8 cellular contexts compared by ENCODE assay signal in the genomic region with DNA sequence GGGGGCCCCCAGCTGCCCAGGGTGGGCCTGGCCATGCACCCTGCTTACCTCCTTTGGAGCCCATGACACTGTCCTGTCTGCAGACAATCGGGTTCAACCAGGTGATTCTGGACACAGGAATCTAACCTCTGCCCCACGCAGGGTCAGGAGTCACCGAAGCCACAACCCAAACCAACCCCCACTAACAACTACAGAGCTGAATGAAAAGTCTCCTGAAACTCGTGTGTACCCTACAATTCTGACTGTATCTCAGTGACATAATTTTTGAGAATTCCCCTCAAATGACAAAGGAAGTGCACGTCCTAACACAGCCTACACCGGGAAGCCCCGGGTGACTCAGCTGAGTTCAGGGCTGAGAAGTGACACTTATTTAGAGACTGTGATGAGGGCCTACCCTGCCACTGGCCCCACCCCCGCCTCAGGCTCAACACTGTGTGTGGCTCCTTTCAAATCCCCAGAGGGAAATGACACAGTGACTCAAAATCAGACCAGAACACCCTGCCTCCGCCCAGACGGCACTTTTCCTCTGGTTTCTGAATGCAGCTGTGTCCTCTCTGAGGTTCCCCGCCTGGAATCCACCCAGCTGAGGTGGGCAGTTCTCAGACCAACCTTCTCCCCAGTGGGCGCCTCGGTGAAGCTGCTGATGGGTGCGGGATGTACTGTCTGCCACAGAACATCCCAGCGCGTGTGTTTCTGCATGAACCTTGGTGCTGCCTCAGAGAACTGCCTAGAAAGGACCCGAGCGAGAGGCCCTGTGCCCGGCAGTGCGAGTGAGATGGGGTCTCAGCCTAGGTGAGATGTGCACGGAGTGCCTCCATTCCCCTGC. TPM values are rescaled to one million over a fixed set of nuclear protein-coding genes. Genes with fewer than 3 reads are reported as not detected.
DNase-seq lines count a peak whose midpoint lies in the region; ATAC-seq and TF ChIP-seq lines count a peak whose summit lies in the region.

No MANE protein-coding gene starts in this region.

- peaks cover 36% of the 10 kb centered on the region for H3K36me3 Mint-ChIP-seq in activated CD4-positive, alpha-beta T cell treated with anti-CD3 and anti-CD28 coated beads, Interleukin-2, amount 10 ng/mL, durations not matched to agents 7 days and 5 days (ENCODE audit: low read depth)
- peaks cover 62% of the 10 kb centered on the region for H3K36me3 Mint-ChIP-seq in effector memory CD8-positive, alpha-beta T cell (ENCODE audit: insufficient read depth)

- peak overlapping the region; percentile 30 for H3K4me3 Mint-ChIP-seq in activated CD4-positive, alpha-beta T cell treated with anti-CD3 and anti-CD28 coated beads, Interleukin-2, amount 10 ng/mL, durations not matched to agents 7 days and 5 days
- peak overlapping the region; percentile 67 to 69 for H3K4me3 Mint-ChIP-seq in effector memory CD8-positive, alpha-beta T cell

- no peak for TF ChIP-seq POLR2A in prostate gland (IDR thresholded peaks at IDR 0.05)

- H3K9me3 Mint-ChIP-seq in activated CD4-positive, alpha-beta T cell treated with anti-CD3 and anti-CD28 coated beads, Interleukin-2, amount 10 ng/mL, durations not matched to agents 7 days and 5 days: no peaks in the 10 kb centered on the region
- H3K9me3 Mint-ChIP-seq in effector memory CD8-positive, alpha-beta T cell: no peaks in the 10 kb centered on the region

- peaks cover 5 to 8% of the 10 kb centered on the region in 2 donors for H3K36me3 ChIP-seq in prostate gland

- H3K27ac Mint-ChIP-seq in activated CD4-positive, alpha-beta T cell treated with anti-CD3 and anti-CD28 coated beads, Interleukin-2, amount 10 ng/mL, durations not matched to agents 7 days and 5 days: peak overlapping the region; percentile 90
- H3K27ac Mint-ChIP-seq in effector memory CD8-positive, alpha-beta T cell: peak overlapping the region; percentile 98

- H3K27me3 ChIP-seq in prostate gland (replicated peaks; ENCODE audit: insufficient read depth): no peaks in the 10 kb centered on the region

- no peaks in the 10 kb centered on the region for H3K9me3 ChIP-seq in prostate gland

- POLR2A ChIA-PET in activated CD4-positive, alpha-beta T cell treated with anti-CD3 and anti-CD28 coated beads, Interleukin-2, amount 10 ng/mL, durations not matched to agents 7 days and 5 days (lab: Charles Lee): no interaction called here
- POLR2A ChIA-PET in HEK293T (lab: Yijun Ruan, JAX): no interaction called here

- TF ChIP-seq CTCF in C4-2B (conservative IDR thresholded peaks at IDR 0.05) (no peak), prostate gland (IDR thresholded peaks at IDR 0.05) (no peak)

- intact Hi-C loops in prostate gland (cut with DNase I): no loop called here

- H3K27me3 Mint-ChIP-seq in activated CD4-positive, alpha-beta T cell treated with anti-CD3 and anti-CD28 coated beads, Interleukin-2, amount 10 ng/mL, durations not matched to agents 7 days and 5 days: no peaks in the 10 kb centered on the region
- no peaks in the 10 kb centered on the region for H3K27me3 Mint-ChIP-seq in effector memory CD8-positive, alpha-beta T cell

- ATAC-seq in GM19452 (IDR thresholded peaks at IDR 0.05; ENCODE audit: unreplicated experiment): peak; percentile 96
- ATAC-seq in HG03558 (IDR thresholded peaks at IDR 0.05; ENCODE audit: extremely low read depth, unreplicated experiment): peak; percentile 89
- peak; percentile 95 for ATAC-seq in effector memory CD8-positive, alpha-beta T cell (replicated peaks)

- peak overlapping the region; percentile 39 for H3K27ac ChIP-seq in C4-2B
- peak overlapping the region in 19 of 21 experiments; percentile 19 to 84 (median 68) for H3K27ac ChIP-seq in skin epidermis
- H3K27ac ChIP-seq in prostate gland: no peak overlapping the region

- peaks cover 45% of the 10 kb centered on the region for H3K4me1 Mint-ChIP-seq in activated CD4-positive, alpha-beta T cell treated with anti-CD3 and anti-CD28 coated beads, Interleukin-2, amount 10 ng/mL, durations not matched to agents 7 days and 5 days
- peaks cover 26 to 27% of the 10 kb centered on the region in 2 donors for H3K4me1 Mint-ChIP-seq in effector memory CD8-positive, alpha-beta T cell (ENCODE audit: low read depth in 2 of 2)

- CTCF ChIA-PET in activated CD4-positive, alpha-beta T cell treated with anti-CD3 and anti-CD28 coated beads, Interleukin-2, amount 10 ng/mL, durations not matched to agents 7 days and 5 days (lab: Charles Lee): interaction anchor here (0.5 to 3.2 kb wide), 13 partner anchors 10 to 583 kb away, joined by 3 to 11 read pairs (median 3); a partner anchor contains a TSS
- CTCF ChIA-PET in HEK293T (lab: Yijun Ruan, JAX): no interaction called here

- WGBS in prostate gland: 59% methylated on average over 21 of the region's 21 CpGs

- DNase-seq in activated CD4-positive, alpha-beta T cell treated with anti-CD3 and anti-CD28 coated beads, Interleukin-2, amount 10 ng/mL, durations not matched to agents 7 days and 5 days: peak; percentile 80
- DNase-seq in effector memory CD8-positive, alpha-beta T cell: peak; percentile 77 to 83 (median 80)
- DNase-seq in prostate gland (ENCODE audit: low spot score) (no peak), HEK293T (ENCODE audit: extremely low spot score) (no peak)

- H3K4me3 ChIP-seq in skin epidermis: no peak overlapping the region
- H3K4me3 ChIP-seq in prostate gland: no peak overlapping the region

- peaks cover 5% of the 10 kb centered on the region for H3K4me1 ChIP-seq in prostate gland (replicated peaks)

TF ChIP-seq in HEK293T, 16 proteins besides CTCF, POLR2A, EP300 and RAD21:
- TF ChIP-seq LEF1 (IDR thresholded peaks at IDR 0.05; ENCODE audit: borderline replicate concordance) (no peak), FOXM1 (IDR thresholded peaks at IDR 0.05; ENCODE audit: borderline replicate concordance) (no peak), FOXA1 (IDR thresholded peaks at IDR 0.05) (no peak), FOXK2 (IDR thresholded peaks at IDR 0.05) (no peak), SUZ12 (IDR thresholded peaks at IDR 0.05) (no peak), NFRKB (IDR thresholded peaks at IDR 0.05) (no peak), CTBP1 (IDR thresholded peaks at IDR 0.05; ENCODE audit: borderline replicate concordance) (no peak), L3MBTL2 (conservative IDR thresholded peaks at IDR 0.05) (no peak), SP1 (IDR thresholded peaks at IDR 0.05) (no peak), HDGF (IDR thresholded peaks at IDR 0.05; ENCODE audit: borderline replicate concordance) (no peak), TARDBP (IDR thresholded peaks at IDR 0.05) (no peak), ZNF384 (IDR thresholded peaks at IDR 0.05) (no peak), ARNT (IDR thresholded peaks at IDR 0.05) (no peak), ELF4 (IDR thresholded peaks at IDR 0.05) (no peak), BHLHE40 (IDR thresholded peaks at IDR 0.05; ENCODE audit: borderline replicate concordance) (no peak)
- TF ChIP-seq, protein P1, sequence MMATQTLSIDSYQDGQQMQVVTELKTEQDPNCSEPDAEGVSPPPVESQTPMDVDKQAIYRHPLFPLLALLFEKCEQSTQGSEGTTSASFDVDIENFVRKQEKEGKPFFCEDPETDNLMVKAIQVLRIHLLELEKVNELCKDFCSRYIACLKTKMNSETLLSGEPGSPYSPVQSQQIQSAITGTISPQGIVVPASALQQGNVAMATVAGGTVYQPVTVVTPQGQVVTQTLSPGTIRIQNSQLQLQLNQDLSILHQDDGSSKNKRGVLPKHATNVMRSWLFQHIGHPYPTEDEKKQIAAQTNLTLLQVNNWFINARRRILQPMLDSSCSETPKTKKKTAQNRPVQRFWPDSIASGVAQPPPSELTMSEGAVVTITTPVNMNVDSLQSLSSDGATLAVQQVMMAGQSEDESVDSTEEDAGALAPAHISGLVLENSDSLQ (IDR thresholded peaks at IDR 0.05): no peak

RNA-seq across cellular contexts. Expression of a gene that starts 9.9 kb away (rescaled TPM):
- total RNA-seq in activated CD4-positive, alpha-beta T cell treated with anti-CD3 and anti-CD28 coated beads, Interleukin-2, amount 10 ng/mL, durations not matched to agents 7 days and 5 days: 10 to 100 TPM; 35.0 to 43.6 TPM
- total RNA-seq in prostate gland: 10 to 100 TPM; 54.8 to 94.0 TPM

RNA-seq across cellular contexts. Expression of a gene that starts 46.7 kb away (rescaled TPM):
- 10 to 100 TPM; 69.3 to 78.2 TPM for total RNA-seq in activated CD4-positive, alpha-beta T cell treated with anti-CD3 and anti-CD28 coated beads, Interleukin-2, amount 10 ng/mL, durations not matched to agents 7 days and 5 days
- 10 to 100 TPM; 24.3 to 41.3 TPM for total RNA-seq in prostate gland

Comparison
In these comparisons a context has a peak if more than half of its experiments do, and no peak if none do; other contexts are left out.
1. H3K27ac ChIP-seq: peak in C4-2B (single experiment) and skin epidermis (19 of 21); none in prostate gland (0 of 2).
2. DNase-seq: peak in activated CD4-positive, alpha-beta T cell treated with anti-CD3 and anti-CD28 coated beads, Interleukin-2, amount 10 ng/mL, durations not matched to agents 7 days and 5 days (single experiment) and effector memory CD8-positive, alpha-beta T cell (3 of 3); none in prostate gland (single experiment) and HEK293T (single experiment).
3. Peak in every context shown above with its lines, with median percentiles within 50 percentile points of each other: ATAC-seq.